ENCODE assay signal across 17 cellular contexts in genomic region chr9:23811633-23812032, GRCh38. TPM values are rescaled to one million over a fixed set of nuclear protein-coding genes. Genes with fewer than 3 reads are reported as not detected.
DNase-seq lines count a peak whose midpoint lies in the region; FAIRE-seq and TF ChIP-seq lines count a peak whose summit lies in the region.
"Had no signal": no experiment of that assay in that cellular context is flagged by ENCODE, and none has a peak within 500 bp of the region (broad histone marks: within the 10 kb centered on the region; RNA-seq: fewer than 3 reads in every experiment).

No MANE protein-coding gene starts in this region.

- no peak for TF ChIP-seq CTCF in MCF 10A (IDR thresholded peaks at IDR 0.05; ENCODE audit: unreplicated experiment)
- no peak for TF ChIP-seq CTCF in breast epithelium (IDR thresholded peaks at IDR 0.05)
- no peak for TF ChIP-seq CTCF in bronchial epithelial cell (IDR thresholded peaks at IDR 0.05; ENCODE audit: insufficient read depth, low read length, severe bottlenecking)
- TF ChIP-seq CTCF in glutamatergic neuron (IDR thresholded peaks at IDR 0.05; ENCODE audit: partially characterized antibody, unreplicated experiment), result no peak

- H3K27ac Mint-ChIP-seq in MCF 10A (ENCODE audit: low read depth, unreplicated experiment) (peak overlapping the region; percentile 77), glutamatergic neuron (ENCODE audit: unreplicated experiment) (no peak overlapping the region)
- H3K27ac Mint-ChIP-seq: CD8-positive, alpha-beta memory T cell had no signal

- CTCF ChIA-PET in MCF 10A (lab: Yijun Ruan, JAX), result interaction anchor here (0.5 to 0.9 kb wide), 3 partner anchors 42 to 88 kb away, joined by 3 to 4 read pairs (median 3); no protein-coding TSS in a partner anchor

- FAIRE-seq in bronchial epithelial cell (lab: Jason Lieb, UNC) (no peak), urothelium cell line (lab: Jason Lieb, UNC) (no peak)
- FAIRE-seq: GM19239, HepG2, HTR-8/SVneo had no signal

- peaks cover 8% of the 10 kb centered on the region for H3K4me1 Mint-ChIP-seq in MCF 10A (ENCODE audit: insufficient read depth, unreplicated experiment)
- peaks cover 68% of the 10 kb centered on the region for H3K4me1 Mint-ChIP-seq in glutamatergic neuron (ENCODE audit: low read depth, unreplicated experiment)
- H3K4me1 Mint-ChIP-seq: CD8-positive, alpha-beta memory T cell had no signal

- peak; percentile 12 for DNase-seq in MCF 10A (ENCODE audit: unreplicated experiment)
- no peak for DNase-seq in breast epithelium (ENCODE audit: low spot score in 2 of 2)
- peak; percentile 33 for DNase-seq in bronchial epithelial cell (ENCODE audit: low read depth)
- DNase-seq in glutamatergic neuron, result no peak
- DNase-seq in urothelium cell line (ENCODE audit: low spot score), result no peak
- DNase-seq in NCI-H1417 (lab: John Stamatoyannopoulos, UW), result no peak
- no peak for DNase-seq in SKM-1 treated with dmso at 0.1 percent for 144 hours (lab: John Stamatoyannopoulos, UW; ENCODE audit: unreplicated experiment)
- DNase-seq: Caco-2; CD8-positive, alpha-beta memory T cell; DND-41; GDM1; GOT3 had no signal

- H3K4me3 Mint-ChIP-seq in MCF 10A (ENCODE audit: unreplicated experiment), result no peak overlapping the region
- peak overlapping the region; percentile 16 for H3K4me3 Mint-ChIP-seq in glutamatergic neuron (ENCODE audit: unreplicated experiment)
- H3K4me3 Mint-ChIP-seq: CD8-positive, alpha-beta memory T cell had no signal

- H3K4me1 ChIP-seq in breast epithelium, result no peaks in the 10 kb centered on the region
- H3K4me1 ChIP-seq: Caco-2 had no signal

- no peak for TF ChIP-seq POLR2A in breast epithelium (IDR thresholded peaks at IDR 0.05)

- intact Hi-C loops in MCF 10A (cut with micrococcal nuclease), result no loop called here
- intact Hi-C loops in breast epithelium (cut with DNase I; ENCODE audit: low total_unique reads), result no loop called here

- POLR2A ChIA-PET in MCF 10A (lab: Yijun Ruan, JAX), result interaction anchor here (0.7 to 2.6 kb wide), 7 partner anchors 9 to 1537 kb away, joined by 3 to 11 read pairs (median 4); partner anchors contain the start of gene ELAVL2

- no peak overlapping the region for H3K27ac ChIP-seq in breast epithelium
- H3K27ac ChIP-seq: 22Rv1 had no signal

- no peaks in the 10 kb centered on the region for H3K27me3 Mint-ChIP-seq in MCF 10A (ENCODE audit: insufficient read depth, unreplicated experiment)
- no peaks in the 10 kb centered on the region for H3K27me3 Mint-ChIP-seq in glutamatergic neuron (ENCODE audit: unreplicated experiment)
- H3K27me3 Mint-ChIP-seq: CD8-positive, alpha-beta memory T cell had no signal

- H3K27me3 ChIP-seq in breast epithelium (no peaks in the 10 kb centered on the region), bronchial epithelial cell (ENCODE audit: control insufficient read depth, insufficient read depth, low read length) (no peaks in the 10 kb centered on the region)

- H3K9me3 ChIP-seq in breast epithelium, result no peaks in the 10 kb centered on the region
- H3K9me3 ChIP-seq: Caco-2 had no signal

- H3K9me3 Mint-ChIP-seq in MCF 10A (ENCODE audit: unreplicated experiment) (no peaks in the 10 kb centered on the region), glutamatergic neuron (ENCODE audit: unreplicated experiment) (peaks cover 7% of the 10 kb centered on the region)

- no peak overlapping the region for H3K4me3 ChIP-seq in breast epithelium
- H3K4me3 ChIP-seq in bronchial epithelial cell (ENCODE audit: low read depth, low read length), result no peak overlapping the region

- H3K36me3 ChIP-seq in breast epithelium (no peaks in the 10 kb centered on the region), bronchial epithelial cell (ENCODE audit: control insufficient read depth, insufficient read depth, low read length) (no peaks in the 10 kb centered on the region)

- BruUV-seq in MCF 10A (replicated peaks; lab: Mats Ljungman, UMichigan), result no TSS peak

- no peaks in the 10 kb centered on the region for H3K36me3 Mint-ChIP-seq in MCF 10A (ENCODE audit: insufficient read depth, unreplicated experiment)
- H3K36me3 Mint-ChIP-seq in glutamatergic neuron (ENCODE audit: unreplicated experiment), result no peaks in the 10 kb centered on the region
- H3K36me3 Mint-ChIP-seq: CD8-positive, alpha-beta memory T cell had no signal

RNA-seq across cellular contexts. Expression of gene ELAVL2, which starts 14.4 kb away (rescaled TPM):
- 1.6 and 6.0 TPM in 2 replicates for total RNA-seq in MCF 10A (2022)
- 1 to 10 TPM in 1 of 3 donors, under 1 TPM in 2; 0.59 to 1.1 (median 0.66) TPM for total RNA-seq in breast epithelium
- 0.26 TPM in 2 replicates for total RNA-seq in bronchial epithelial cell
- 384 TPM for total RNA-seq in glutamatergic neuron (ENCODE audit: unreplicated experiment)
- total RNA-seq: A673; CD8-positive, alpha-beta memory T cell; HepG2 had no signal

Comparison
In these comparisons a context has a peak if more than half of its experiments do, and no peak if none do; other contexts are left out.
1. DNase-seq: peak in MCF 10A (single experiment) and bronchial epithelial cell (single experiment); none in breast epithelium (0 of 2), glutamatergic neuron (single experiment), urothelium cell line (single experiment), NCI-H1417 (0 of 3) and SKM-1 treated with dmso at 0.1 percent for 144 hours (single experiment).
2. RNA of gene ELAVL2, which starts 14.4 kb away (total RNA-seq): 384 TPM in glutamatergic neuron (single experiment); 1.6 to 6.0 TPM in MCF 10A, 0.59 to 1.1 TPM in breast epithelium and 0.26 TPM in bronchial epithelial cell; every median in the first group is over 10 times any median in the second.